Comparison of ENCODE assay signal across 22 cellular contexts in the genomic region with DNA sequence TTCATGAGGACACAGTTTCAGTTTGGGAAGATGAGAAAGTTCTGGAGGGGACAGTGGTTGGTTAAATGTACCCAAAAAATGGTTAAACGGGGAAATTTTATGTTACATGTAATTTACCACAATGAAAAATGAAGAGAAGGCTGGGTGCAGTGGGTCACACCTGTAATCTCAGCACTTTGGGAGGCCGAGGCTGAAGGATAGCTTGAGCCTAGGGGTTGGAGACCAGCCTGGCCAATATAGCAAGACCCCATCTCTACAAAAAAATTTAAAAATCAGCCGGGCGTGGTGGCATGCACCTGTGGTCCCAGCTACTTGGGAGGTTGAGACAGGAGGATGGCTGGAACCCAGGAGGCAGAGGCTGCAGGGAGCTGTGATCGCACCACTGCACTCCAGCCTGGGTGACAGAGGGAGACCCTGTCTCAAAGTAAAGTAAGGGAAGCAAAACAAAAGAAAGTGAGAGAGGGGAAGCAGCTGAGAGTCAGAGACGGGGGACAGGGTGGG. TPM values are rescaled to one million over a fixed set of nuclear protein-coding genes. Genes with fewer than 3 reads are reported as not detected.
DNase-seq lines count a peak whose midpoint lies in the region; ATAC-seq and TF ChIP-seq lines count a peak whose summit lies in the region.
"Had no signal": no experiment of that assay in that cellular context is flagged by ENCODE, and none has a peak within 500 bp of the region (broad histone marks: within the 10 kb centered on the region; RNA-seq: fewer than 3 reads in every experiment).

No MANE protein-coding gene starts in this region.

- peaks cover 0 to 83% (median 68%) of the 10 kb centered on the region in 11 experiments; a peak in 17 of 22 replicates for H3K36me3 ChIP-seq in BLaER1 treated with 17β-estradiol and CSF1 and Interleukin-3, amounts not matched to agents 10 nM and 100 nM
- H3K36me3 ChIP-seq in esophagus squamous epithelium (no peaks in the 10 kb centered on the region), spleen (peaks cover 0 to 16% (median 1%) of the 10 kb centered on the region in 6 donors)
- H3K36me3 ChIP-seq: uterus had no signal

- peak overlapping the region in 5 of 11 experiments; percentile 13 to 35 (median 30); a peak in 7 of 22 replicates for H3K4me2 ChIP-seq in BLaER1 treated with 17β-estradiol and CSF1 and Interleukin-3, amounts not matched to agents 10 nM and 100 nM

- ATAC-seq in activated B cell treated with CpG ODN at 0.5 μM for 24 hours (ENCODE audit: low read depth) = no peak
- ATAC-seq in omental fat pad (ENCODE audit: low FRiP score) = no peak

- H4K20me1 ChIP-seq in BLaER1 treated with 17β-estradiol and CSF1 and Interleukin-3, amounts not matched to agents 10 nM and 100 nM = no peaks in the 10 kb centered on the region; a peak in 1 of 22 replicates

- DNase-seq in activated B cell treated with CpG ODN at 0.5 μM for 24 hours (no peak), esophagus squamous epithelium (lab: John Stamatoyannopoulos, UW) (no peak), spleen (no peak), omental fat pad (ENCODE audit: low spot score) (no peak), NCI-H2227 (lab: John Stamatoyannopoulos, UW; ENCODE audit: unreplicated experiment) (no peak), NCI-H82 (lab: John Stamatoyannopoulos, UW) (no peak)
- no peak for DNase-seq in activated naive CD8-positive, alpha-beta T cell treated with anti-CD3 and anti-CD28 coated beads for 36 hours
- DNase-seq: activated CD4-positive, alpha-beta memory T cell treated with anti-CD3 and anti-CD28 coated beads, Interleukin-2, amount 10 ng/mL, durations not matched to agents 7 days and 5 days; activated effector memory CD4-positive, alpha-beta T cell treated with Interleukin-2 at 50 U/mL for 16 hours; CD4-positive, alpha-beta memory T cell; DMS153; foreskin fibroblast; H9; KBM-7; NCI-H146; NCI-H2171; NCI-H526 treated with DMSO at 0.1 percent for 48 hours; RPMI8226; T-helper 9 cell; uterus had no signal

- WGBS in esophagus squamous epithelium, 2 donors = 87 to 92% methylated on average over 6 of the region's 6 CpGs
- 83 to 94% (median 87%) methylated on average over 6 of the region's 6 CpGs for WGBS in spleen, 5 donors

- H3K27me3 Mint-ChIP-seq in activated B cell treated with CpG ODN at 0.5 μM for 24 hours = no peaks in the 10 kb centered on the region
- H3K27me3 Mint-ChIP-seq in activated naive CD8-positive, alpha-beta T cell treated with anti-CD3 and anti-CD28 coated beads for 36 hours = no peaks in the 10 kb centered on the region
- H3K27me3 Mint-ChIP-seq: activated CD4-positive, alpha-beta memory T cell treated with anti-CD3 and anti-CD28 coated beads, Interleukin-2, amount 10 ng/mL, durations not matched to agents 7 days and 5 days; CD4-positive, alpha-beta memory T cell had no signal

- no peak for TF ChIP-seq POLR2A in esophagus squamous epithelium (IDR thresholded peaks at IDR 0.05)
- no peak for TF ChIP-seq POLR2A in spleen (IDR thresholded peaks at IDR 0.05)

- peak overlapping the region in 1 of 11 experiments; percentile 39; a peak in 1 of 22 replicates for H3K9ac ChIP-seq in BLaER1 treated with 17β-estradiol and CSF1 and Interleukin-3, amounts not matched to agents 10 nM and 100 nM

- peaks cover 56% of the 10 kb centered on the region for H3K4me1 Mint-ChIP-seq in activated B cell treated with CpG ODN at 0.5 μM for 24 hours
- H3K4me1 Mint-ChIP-seq in activated naive CD8-positive, alpha-beta T cell treated with anti-CD3 and anti-CD28 coated beads for 36 hours = no peaks in the 10 kb centered on the region
- H3K4me1 Mint-ChIP-seq: activated CD4-positive, alpha-beta memory T cell treated with anti-CD3 and anti-CD28 coated beads, Interleukin-2, amount 10 ng/mL, durations not matched to agents 7 days and 5 days; CD4-positive, alpha-beta memory T cell had no signal

- CTCF ChIA-PET in activated B cell treated with CpG ODN at 0.5 μM for 24 hours (lab: Charles Lee) = interaction anchor here (0.5 to 2.0 kb wide), 3 partner anchors 11 to 64 kb away, joined by 3 to 6 read pairs (median 4); no protein-coding TSS in a partner anchor

- H3K4me3 Mint-ChIP-seq in activated B cell treated with CpG ODN at 0.5 μM for 24 hours = no peak overlapping the region
- no peak overlapping the region for H3K4me3 Mint-ChIP-seq in activated naive CD8-positive, alpha-beta T cell treated with anti-CD3 and anti-CD28 coated beads for 36 hours
- H3K4me3 Mint-ChIP-seq: activated CD4-positive, alpha-beta memory T cell treated with anti-CD3 and anti-CD28 coated beads, Interleukin-2, amount 10 ng/mL, durations not matched to agents 7 days and 5 days; CD4-positive, alpha-beta memory T cell; H9 had no signal

- no peak for TF ChIP-seq CTCF in activated B cell treated with CpG ODN at 0.5 μM for 24 hours (IDR thresholded peaks at IDR 0.05)
- TF ChIP-seq CTCF in esophagus squamous epithelium (IDR thresholded peaks at IDR 0.05) = no peak
- no peak for TF ChIP-seq CTCF in spleen (IDR thresholded peaks at IDR 0.05 in 8 of 11, conservative IDR thresholded peaks at IDR 0.05 in 3 of 11)
- TF ChIP-seq CTCF in omental fat pad (IDR thresholded peaks at IDR 0.05) = no peak

- no peaks in the 10 kb centered on the region for H3K27me3 ChIP-seq in BLaER1 treated with 17β-estradiol and CSF1 and Interleukin-3, amounts not matched to agents 10 nM and 100 nM
- H3K27me3 ChIP-seq in esophagus squamous epithelium (no peaks in the 10 kb centered on the region), spleen (replicated peaks in 1 of 7) (no peaks in the 10 kb centered on the region)
- H3K27me3 ChIP-seq: uterus had no signal

- H3K36me3 Mint-ChIP-seq in activated B cell treated with CpG ODN at 0.5 μM for 24 hours (ENCODE audit: low read depth) = peaks cover 52% of the 10 kb centered on the region
- H3K36me3 Mint-ChIP-seq in activated naive CD8-positive, alpha-beta T cell treated with anti-CD3 and anti-CD28 coated beads for 36 hours = no peaks in the 10 kb centered on the region

- peak overlapping the region; percentile 76 for H3K27ac Mint-ChIP-seq in activated B cell treated with CpG ODN at 0.5 μM for 24 hours
- no peak overlapping the region for H3K27ac Mint-ChIP-seq in activated naive CD8-positive, alpha-beta T cell treated with anti-CD3 and anti-CD28 coated beads for 36 hours
- H3K27ac Mint-ChIP-seq: activated CD4-positive, alpha-beta memory T cell treated with anti-CD3 and anti-CD28 coated beads, Interleukin-2, amount 10 ng/mL, durations not matched to agents 7 days and 5 days; CD4-positive, alpha-beta memory T cell had no signal

- H3K9me3 Mint-ChIP-seq in activated B cell treated with CpG ODN at 0.5 μM for 24 hours = peaks cover 3% of the 10 kb centered on the region
- no peaks in the 10 kb centered on the region for H3K9me3 Mint-ChIP-seq in activated naive CD8-positive, alpha-beta T cell treated with anti-CD3 and anti-CD28 coated beads for 36 hours
- H3K9me3 Mint-ChIP-seq: activated CD4-positive, alpha-beta memory T cell treated with anti-CD3 and anti-CD28 coated beads, Interleukin-2, amount 10 ng/mL, durations not matched to agents 7 days and 5 days; CD4-positive, alpha-beta memory T cell; H9 had no signal

- peak overlapping the region in 8 of 11 experiments; percentile 12 to 59 (median 48); a peak in 11 of 22 replicates for H3K27ac ChIP-seq in BLaER1 treated with 17β-estradiol and CSF1 and Interleukin-3, amounts not matched to agents 10 nM and 100 nM
- H3K27ac ChIP-seq in esophagus squamous epithelium (peak overlapping the region; percentile 27 to 56 (median 45)), spleen (peak overlapping the region; percentile 38 to 83 (median 74))
- H3K27ac ChIP-seq: epithelial cell of prostate, uterus had no signal

- peaks cover 18 to 37% (median 25%) of the 10 kb centered on the region in 10 experiments for H3K4me1 ChIP-seq in BLaER1 treated with 17β-estradiol and CSF1 and Interleukin-3, amounts not matched to agents 10 nM and 100 nM
- peaks cover 0 to 11% (median 0%) of the 10 kb centered on the region in 3 donors for H3K4me1 ChIP-seq in esophagus squamous epithelium
- peaks cover 0 to 61% (median 7%) of the 10 kb centered on the region in 6 donors for H3K4me1 ChIP-seq in spleen
- H3K4me1 ChIP-seq: uterus had no signal

- intact Hi-C loops in activated B cell treated with CpG ODN at 0.5 μM for 24 hours (cut with micrococcal nuclease) = no loop called here
- intact Hi-C loops in esophagus squamous epithelium (cut with DNase I) = no loop called here
- intact Hi-C loops in spleen (cut with DNase I; ENCODE audit: low total_unique reads) = no loop called here

- POLR2A ChIA-PET in activated B cell treated with CpG ODN at 0.5 μM for 24 hours (lab: Charles Lee) = interaction anchor here (0.7 to 10.6 kb wide), 4 partner anchors 10 to 35 kb away, joined by 5 to 176 read pairs (median 7); a partner anchor contains a TSS

- H3K4me3 ChIP-seq in BLaER1 treated with 17β-estradiol and CSF1 and Interleukin-3, amounts not matched to agents 10 nM and 100 nM = no peak overlapping the region
- H3K4me3 ChIP-seq in esophagus squamous epithelium (peak overlapping the region in 2 of 4 donors; percentile 9 to 19), spleen (peak overlapping the region in 1 of 8 donors; percentile 28)
- H3K4me3 ChIP-seq: uterus had no signal

- peaks cover 0 to 70% (median 47%) of the 10 kb centered on the region in 11 experiments; a peak in 16 of 22 replicates for H3K9me3 ChIP-seq in BLaER1 treated with 17β-estradiol and CSF1 and Interleukin-3, amounts not matched to agents 10 nM and 100 nM (replicated peaks in 1 of 11)
- H3K9me3 ChIP-seq in esophagus squamous epithelium (no peaks in the 10 kb centered on the region), spleen (no peaks in the 10 kb centered on the region)
- H3K9me3 ChIP-seq: uterus had no signal

RNA-seq across cellular contexts. Expression of a gene that starts 17.2 kb away (rescaled TPM):
- total RNA-seq in activated B cell treated with CpG ODN at 0.5 μM for 24 hours (34.8 and 35.4 TPM in 2 replicates), esophagus squamous epithelium (1 to 10 TPM in 3 of 4 donors, under 1 TPM in 1; 0.57 to 3.8 (median 1.6) TPM), spleen (10 to 100 TPM; 17.2 to 27.5 (median 19.4) TPM), omental fat pad (1 to 10 TPM; 1.3 to 3.9 (median 1.8) TPM)
- polyA plus RNA-seq in spleen = 10 to 100 TPM; 17.3 to 34.6 (median 17.9) TPM
- total RNA-seq in activated naive CD8-positive, alpha-beta T cell treated with anti-CD3 and anti-CD28 coated beads for 36 hours = under 1 TPM; 0.36 to 0.45 TPM

RNA-seq across cellular contexts. Expression of a gene that starts 35.9 kb away (rescaled TPM):
- 6.4 and 7.7 TPM in 2 replicates for total RNA-seq in activated B cell treated with CpG ODN at 0.5 μM for 24 hours
- total RNA-seq in esophagus squamous epithelium = 1 to 10 TPM in 2 of 4 donors, under 1 TPM in 2; 0.61 to 2.2 (median 1.4) TPM
- total RNA-seq in spleen = 1 to 10 TPM; 2.5 to 5.6 (median 3.5) TPM
- 10 to 100 TPM in 1 of 3 donors, 1 to 10 TPM in 2; 1.3 to 17.1 (median 3.6) TPM for polyA plus RNA-seq in spleen
- under 1 TPM in 1 of 2 experiments, not detected in 1; 0.16 TPM for total RNA-seq in activated naive CD8-positive, alpha-beta T cell treated with anti-CD3 and anti-CD28 coated beads for 36 hours
- 1 to 10 TPM in 3 of 4 donors, under 1 TPM in 1; 0.32 to 4.8 (median 2.8) TPM for total RNA-seq in omental fat pad
- total RNA-seq: activated CD4-positive, alpha-beta memory T cell treated with anti-CD3 and anti-CD28 coated beads, Interleukin-2, amount 10 ng/mL, durations not matched to agents 7 days and 5 days; CD4-positive, alpha-beta memory T cell had no signal
- polyA plus RNA-seq: CD4-positive, alpha-beta memory T cell had no signal

RNA-seq across cellular contexts. Expression of a gene that starts 54.6 kb away (rescaled TPM):
- total RNA-seq in activated B cell treated with CpG ODN at 0.5 μM for 24 hours = 33.8 and 34.3 TPM in 2 replicates
- total RNA-seq in esophagus squamous epithelium = 10 to 100 TPM; 14.8 to 22.1 (median 20.7) TPM
- 10 to 100 TPM; 20.3 to 33.3 (median 26.7) TPM for total RNA-seq in spleen
- 10 to 100 TPM; 19.1 to 42.6 (median 29.3) TPM for polyA plus RNA-seq in spleen
- total RNA-seq in activated naive CD8-positive, alpha-beta T cell treated with anti-CD3 and anti-CD28 coated beads for 36 hours = 10 to 100 TPM; 50.5 to 52.1 TPM
- total RNA-seq in omental fat pad = 10 to 100 TPM; 26.0 to 38.0 (median 28.6) TPM
